In the genomic region with DNA sequence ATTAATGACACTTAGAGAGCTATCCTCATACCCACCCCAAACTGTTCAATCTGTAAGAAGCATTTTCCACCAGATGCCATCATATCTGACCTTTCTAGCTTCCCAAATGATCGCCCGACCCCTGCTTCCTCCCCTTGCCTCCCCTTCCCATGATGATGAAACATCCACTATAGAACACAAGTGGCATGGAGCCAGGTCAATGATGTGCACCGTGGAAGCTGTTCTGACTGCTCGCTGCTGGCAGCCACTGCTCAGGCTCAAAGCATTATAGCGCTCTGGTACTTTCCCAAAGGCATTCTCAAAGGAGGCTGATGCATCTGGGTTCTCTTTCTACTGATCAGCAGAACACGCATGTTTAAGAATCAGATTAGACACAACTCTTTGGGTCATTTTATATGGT, we compare ENCODE assay signal across 16 cellular contexts.
DNase-seq lines count a peak whose midpoint lies in the region; ATAC-seq and TF ChIP-seq lines count a peak whose summit lies in the region.
"Had no signal": no experiment of that assay in that cellular context is flagged by ENCODE, and none has a peak within 500 bp of the region (broad histone marks: within the 10 kb centered on the region; RNA-seq: fewer than 3 reads in every experiment).

No MANE protein-coding gene starts in this region.

- H3K79me2 ChIP-seq in mammary epithelial cell (ENCODE audit: insufficient read depth, low read length) (no peaks in the 10 kb centered on the region), hepatocyte (no peaks in the 10 kb centered on the region)

- no peaks in the 10 kb centered on the region for H3K27me3 ChIP-seq in mammary epithelial cell (ENCODE audit: insufficient read depth, low read length)
- no peaks in the 10 kb centered on the region for H3K27me3 ChIP-seq in hepatocyte
- H3K27me3 ChIP-seq: gastroesophageal sphincter, tibial nerve had no signal

- in situ Hi-C loops in mammary epithelial cell (cut with MboI; ENCODE audit: low sequenced_read_pairs in 2 of 2) = no loop called here

- no peaks in the 10 kb centered on the region for H3K9me2 ChIP-seq in hepatocyte (replicated peaks; ENCODE audit: insufficient read depth)

- ATAC-seq in HG02852 (IDR thresholded peaks at IDR 0.05; ENCODE audit: unreplicated experiment) = no peak
- no peak for ATAC-seq in GM19328 (IDR thresholded peaks at IDR 0.05; ENCODE audit: unreplicated experiment)
- ATAC-seq in effector memory CD8-positive, alpha-beta T cell (replicated peaks) = no peak
- ATAC-seq: activated CD4-positive, alpha-beta T cell treated with anti-CD3 and anti-CD28 coated beads for 36 hours; activated naive CD8-positive, alpha-beta T cell treated with anti-CD3 and anti-CD28 coated beads, Interleukin-2, amount 50 U/mL, for 24 hours; gastroesophageal sphincter had no signal

- 59% methylated on average over 6 of the region's 6 CpGs for WGBS in mammary epithelial cell (ENCODE audit: low coverage, missing lambda C conversion rate)
- WGBS in hepatocyte (ENCODE audit: low lambda C conversion rate, missing lambda C conversion rate) = 68% methylated on average over 6 of the region's 6 CpGs

- H3K9me3 ChIP-seq in mammary epithelial cell (replicated peaks; ENCODE audit: insufficient read depth, low read length) (no peaks in the 10 kb centered on the region), hepatocyte (ENCODE audit: low read depth) (no peaks in the 10 kb centered on the region)
- H3K9me3 ChIP-seq: gastroesophageal sphincter, tibial nerve had no signal

- H3K36me3 ChIP-seq in mammary epithelial cell (ENCODE audit: insufficient read depth, low read length) (no peaks in the 10 kb centered on the region), hepatocyte (replicated peaks; ENCODE audit: insufficient read depth, low read depth) (no peaks in the 10 kb centered on the region)
- H3K36me3 ChIP-seq: gastroesophageal sphincter, tibial nerve had no signal

- no peaks in the 10 kb centered on the region for H3K36me3 Mint-ChIP-seq in effector memory CD8-positive, alpha-beta T cell (ENCODE audit: insufficient read depth)
- H3K36me3 Mint-ChIP-seq: immature natural killer cell had no signal

- H3K9me3 Mint-ChIP-seq in effector memory CD8-positive, alpha-beta T cell = no peaks in the 10 kb centered on the region
- H3K9me3 Mint-ChIP-seq: activated naive CD8-positive, alpha-beta T cell treated with anti-CD3 and anti-CD28 coated beads, Interleukin-2, amount 50 U/mL, for 24 hours; immature natural killer cell had no signal

- DNase-seq in AG20443 (ENCODE audit: low spot score) = peak; percentile 21
- DNase-seq in NCI-H1694 treated with DMSO at 0.1 percent for 48 hours (lab: John Stamatoyannopoulos, UW) = peak; percentile 84
- peak; percentile 45 for DNase-seq in mammary epithelial cell
- DNase-seq in hepatocyte (ENCODE audit: low spot score) = peak; percentile 37
- DNase-seq in effector memory CD8-positive, alpha-beta T cell = no peak
- no peak for DNase-seq in GM03348 (ENCODE audit: low spot score)
- DNase-seq: activated CD4-positive, alpha-beta T cell treated with anti-CD3 and anti-CD28 coated beads for 36 hours; activated naive CD8-positive, alpha-beta T cell treated with anti-CD3 and anti-CD28 coated beads, Interleukin-2, amount 50 U/mL, for 24 hours; activated T-cell treated with anti-CD3 and anti-CD28 coated beads, Interleukin-2, amount 50 U/mL, for 48 hours; immature natural killer cell; MM.1S had no signal

- H3K9ac ChIP-seq in mammary epithelial cell (ENCODE audit: insufficient read depth, low read length) = no peak overlapping the region

- no peak for TF ChIP-seq CTCF in mammary epithelial cell (conservative IDR thresholded peaks at IDR 0.05 in 1 of 2, IDR thresholded peaks at IDR 0.05 in 1 of 2; ENCODE audit: extremely low read depth in 1 of 2, insufficient read depth in 1 of 2, low read depth in 1 of 2, low read length in 2 of 2)
- no peak for TF ChIP-seq CTCF in hepatocyte (IDR thresholded peaks at IDR 0.05; ENCODE audit: poor library complexity)

- dilution Hi-C loops in mammary epithelial cell (cut with HindIII; ENCODE audit: low sequenced_read_pairs) = no loop called here

- no peak overlapping the region for H3K4me2 ChIP-seq in mammary epithelial cell (ENCODE audit: insufficient read depth, low read depth, low read length)
- no peak overlapping the region for H3K4me2 ChIP-seq in hepatocyte

- H3K4me1 Mint-ChIP-seq in effector memory CD8-positive, alpha-beta T cell (ENCODE audit: low read depth in 2 of 2) = no peaks in the 10 kb centered on the region
- H3K4me1 Mint-ChIP-seq: activated CD4-positive, alpha-beta T cell treated with anti-CD3 and anti-CD28 coated beads for 36 hours; activated naive CD8-positive, alpha-beta T cell treated with anti-CD3 and anti-CD28 coated beads, Interleukin-2, amount 50 U/mL, for 24 hours; immature natural killer cell had no signal

- H2AFZ ChIP-seq in mammary epithelial cell (ENCODE audit: low read depth, low read length) = no peak overlapping the region
- no peak overlapping the region for H2AFZ ChIP-seq in hepatocyte

- H3K4me1 ChIP-seq in mammary epithelial cell (ENCODE audit: insufficient read depth, low read length) (peaks cover 3% of the 10 kb centered on the region), hepatocyte (ENCODE audit: insufficient read depth) (no peaks in the 10 kb centered on the region)

- intact Hi-C loops in mammary epithelial cell (cut with micrococcal nuclease) = no loop called here

- CTCF ChIA-PET in mammary epithelial cell (lab: Charles Lee; ENCODE audit: low non-redundant PET) = interaction anchor here (0.6 kb wide), 1 partner anchor 84 kb away, joined by 6 read pairs; no protein-coding TSS in a partner anchor

- no peak overlapping the region for H3K4me3 Mint-ChIP-seq in effector memory CD8-positive, alpha-beta T cell
- H3K4me3 Mint-ChIP-seq: activated CD4-positive, alpha-beta T cell treated with anti-CD3 and anti-CD28 coated beads for 36 hours; activated naive CD8-positive, alpha-beta T cell treated with anti-CD3 and anti-CD28 coated beads, Interleukin-2, amount 50 U/mL, for 24 hours; immature natural killer cell had no signal

- H3K27ac ChIP-seq in mammary epithelial cell (ENCODE audit: insufficient read depth, low read depth, low read length) = no peak overlapping the region
- H3K27ac ChIP-seq in hepatocyte = no peak overlapping the region
- H3K27ac ChIP-seq: gastroesophageal sphincter, tibial nerve had no signal

- no peak overlapping the region for H3K27ac Mint-ChIP-seq in effector memory CD8-positive, alpha-beta T cell
- H3K27ac Mint-ChIP-seq: activated CD4-positive, alpha-beta T cell treated with anti-CD3 and anti-CD28 coated beads for 36 hours; activated naive CD8-positive, alpha-beta T cell treated with anti-CD3 and anti-CD28 coated beads, Interleukin-2, amount 50 U/mL, for 24 hours; immature natural killer cell; progenitor cell of endocrine pancreas had no signal

- no TSS peak for BruUV-seq in mammary epithelial cell (replicated peaks; lab: Mats Ljungman, UMichigan)

- H4K20me1 ChIP-seq in mammary epithelial cell (ENCODE audit: insufficient read depth, low read length) (no peaks in the 10 kb centered on the region), hepatocyte (ENCODE audit: insufficient read depth, poor library complexity, severe bottlenecking) (no peaks in the 10 kb centered on the region)

- H3K27me3 Mint-ChIP-seq in effector memory CD8-positive, alpha-beta T cell = peaks cover 4 to 9% of the 10 kb centered on the region in 2 donors

- H3K4me3 ChIP-seq in mammary epithelial cell (replicated peaks in 1 of 3; ENCODE audit: insufficient read depth in 1 of 3, low read depth in 2 of 3, low read length in 3 of 3) (no peak overlapping the region), hepatocyte (no peak overlapping the region)
- H3K4me3 ChIP-seq: gastroesophageal sphincter, tibial nerve had no signal

Comparison
In these comparisons a context has a peak if more than half of its experiments do, and no peak if none do; other contexts are left out.
1. DNase-seq: peak in AG20443 (single experiment), NCI-H1694 treated with DMSO at 0.1 percent for 48 hours (single experiment), mammary epithelial cell (single experiment) and hepatocyte (single experiment); none in effector memory CD8-positive, alpha-beta T cell (0 of 3) and GM03348 (single experiment).